25 cellular contexts compared by ENCODE assay signal in genomic region chr5:55304584-55304983, GRCh38.
"Had no signal": no experiment of that assay in that cellular context is flagged by ENCODE, and none has a peak within 500 bp of the region (broad histone marks: within the 10 kb centered on the region; RNA-seq: fewer than 3 reads in every experiment).

No MANE protein-coding gene starts in this region.

- H3K27ac ChIP-seq: brain microvascular endothelial cell, coronary artery, left ventricle myocardium inferior had no signal

- H3K9me3 ChIP-seq: gastrocnemius medialis, upper lobe of left lung had no signal

- H3K4me3 Mint-ChIP-seq: activated CD4-positive, alpha-beta T cell treated with anti-CD3 and anti-CD28 coated beads, Interleukin-2, amount 10 ng/mL, durations not matched to agents 24 days and 14 days; activated CD8-positive, alpha-beta T cell treated with anti-CD3 and anti-CD28 coated beads, Interleukin-2, amount 10 ng/mL, durations not matched to agents 7 days and 5 days; activated naive CD8-positive, alpha-beta T cell; central memory CD8-positive, alpha-beta T cell; memory B cell; natural killer cell; T-helper 1 cell treated with Interleukin-12 subunit alpha and Interleukin-12 subunit beta and Interleukin-4 antibody, amounts not matched to agents 30 μg/mL and 1 μg/mL, for 36 hours had no signal

- H3K36me3 Mint-ChIP-seq: natural killer cell had no signal

- H3K4me3 ChIP-seq: coronary artery, gastrocnemius medialis, left ventricle myocardium inferior, upper lobe of left lung had no signal

- H3K9me3 Mint-ChIP-seq: central memory CD8-positive, alpha-beta T cell; memory B cell; natural killer cell had no signal

- H3K27ac Mint-ChIP-seq: activated CD4-positive, alpha-beta T cell treated with anti-CD3 and anti-CD28 coated beads, Interleukin-2, amount 10 ng/mL, durations not matched to agents 24 days and 14 days; activated CD8-positive, alpha-beta T cell treated with anti-CD3 and anti-CD28 coated beads, Interleukin-2, amount 10 ng/mL, durations not matched to agents 7 days and 5 days; progenitor cell of endocrine pancreas; T-helper 1 cell treated with Interleukin-12 subunit alpha and Interleukin-12 subunit beta and Interleukin-4 antibody, amounts not matched to agents 30 μg/mL and 1 μg/mL, for 36 hours had no signal

- FAIRE-seq: small intestine had no signal

- H3K27me3 Mint-ChIP-seq: activated CD4-positive, alpha-beta T cell treated with anti-CD3 and anti-CD28 coated beads, Interleukin-2, amount 10 ng/mL, durations not matched to agents 24 days and 14 days; activated naive CD8-positive, alpha-beta T cell; central memory CD8-positive, alpha-beta T cell; memory B cell; progenitor cell of endocrine pancreas had no signal

- DNase-seq: activated CD4-positive, alpha-beta T cell treated with anti-CD3 and anti-CD28 coated beads, Interleukin-2, amount 10 ng/mL, durations not matched to agents 24 days and 14 days; activated CD4-positive, CD25-positive, alpha-beta regulatory T cell; activated CD8-positive, alpha-beta T cell treated with anti-CD3 and anti-CD28 coated beads, Interleukin-2, amount 10 ng/mL, durations not matched to agents 7 days and 5 days; activated gamma-delta T cell treated with Interleukin-2 at 50 U/mL for 16 hours; amniotic stem cell; brain microvascular endothelial cell; effector CD8-positive, alpha-beta T cell; gastrocnemius medialis; heart right ventricle; islet precursor cell; left ventricle myocardium inferior; natural killer cell; occipital lobe; right cardiac atrium; small intestine; stimulated activated CD4-positive, alpha-beta T cell treated with anti-CD3 and anti-CD28 coated beads, Interleukin-4, amount 100 ng/mL, for 4 hours; stimulated activated CD8-positive, alpha-beta memory T cell treated with anti-CD3 and anti-CD28 coated beads, Interleukin-4, amount 100 ng/mL, for 48 hours; stimulated activated naive CD4-positive, alpha-beta T cell treated with Interleukin-2 at 50 U/mL for 16 hours; upper lobe of left lung had no signal

- H3K27me3 ChIP-seq: brain microvascular endothelial cell, gastrocnemius medialis, heart right ventricle, upper lobe of left lung had no signal

- H3K36me3 ChIP-seq: gastrocnemius medialis had no signal
